ENCODE assay signal across 25 cellular contexts in genomic region chr2:145749556-145749955, GRCh38.
"Had no signal": no experiment of that assay in that cellular context is flagged by ENCODE, and none has a peak within 500 bp of the region (broad histone marks: within the 10 kb centered on the region; RNA-seq: fewer than 3 reads in every experiment).

No MANE protein-coding gene starts in this region.

- H3K36me3 Mint-ChIP-seq: activated CD4-positive, alpha-beta memory T cell treated with anti-CD3 and anti-CD28 coated beads for 36 hours; activated naive CD8-positive, alpha-beta T cell; T-cell had no signal

- DNase-seq: activated CD4-positive, alpha-beta memory T cell treated with anti-CD3 and anti-CD28 coated beads for 36 hours; activated CD4-positive, alpha-beta T cell treated with anti-CD3 and anti-CD28 coated beads, Interleukin-2, amount 10 ng/mL, durations not matched to agents 7 days and 5 days; activated CD4-positive, CD25-positive, alpha-beta regulatory T cell; activated CD8-positive, alpha-beta memory T cell treated with anti-CD3 and anti-CD28 coated beads for 24 hours; activated effector memory CD4-positive, alpha-beta T cell treated with anti-CD3 and anti-CD28 coated beads, Interleukin-2, amount 50 U/mL, for 16 hours; activated naive CD4-positive, alpha-beta T cell treated with Interleukin-2 at 50 U/mL for 16 hours; activated T-cell treated with anti-CD3 and anti-CD28 coated beads, Interleukin-2, amount 50 U/mL, for 4 hours; amygdala; brain microvascular endothelial cell; NCI-H1092; NCI-H1417; NCI-H1694; NCI-H2029; NCI-H2107; NCI-H2171 treated with DMSO at 0.1 percent for 48 hours; NCI-H226; NCI-H526; NCI-H82; SIG-M5; T-cell; T1000 had no signal

- H3K27ac Mint-ChIP-seq: activated CD4-positive, alpha-beta memory T cell treated with anti-CD3 and anti-CD28 coated beads for 36 hours; activated CD4-positive, alpha-beta T cell treated with anti-CD3 and anti-CD28 coated beads, Interleukin-2, amount 10 ng/mL, durations not matched to agents 7 days and 5 days; activated naive CD8-positive, alpha-beta T cell; T-cell had no signal

- H3K4me3 ChIP-seq: cardiac muscle cell had no signal

- H3K4me3 Mint-ChIP-seq: activated CD4-positive, alpha-beta memory T cell treated with anti-CD3 and anti-CD28 coated beads for 36 hours; activated CD4-positive, alpha-beta T cell treated with anti-CD3 and anti-CD28 coated beads, Interleukin-2, amount 10 ng/mL, durations not matched to agents 7 days and 5 days; activated naive CD8-positive, alpha-beta T cell; activated T-cell treated with anti-CD3 and anti-CD28 coated beads, Interleukin-2, amount 50 U/mL, for 4 hours; T-cell had no signal

- H3K27ac ChIP-seq: brain microvascular endothelial cell, cardiac muscle cell had no signal

- ATAC-seq: activated T-cell treated with anti-CD3 and anti-CD28 coated beads, Interleukin-2, amount 50 U/mL, for 4 hours; T-cell had no signal

- H3K36me3 ChIP-seq: brain microvascular endothelial cell, cardiac muscle cell had no signal

- H3K9me3 Mint-ChIP-seq: activated CD4-positive, alpha-beta memory T cell treated with anti-CD3 and anti-CD28 coated beads for 36 hours; activated CD4-positive, alpha-beta T cell treated with anti-CD3 and anti-CD28 coated beads, Interleukin-2, amount 10 ng/mL, durations not matched to agents 7 days and 5 days; T-cell had no signal

- H3K27me3 ChIP-seq: brain microvascular endothelial cell, cardiac muscle cell had no signal

- H3K27me3 Mint-ChIP-seq: activated CD4-positive, alpha-beta memory T cell treated with anti-CD3 and anti-CD28 coated beads for 36 hours; activated naive CD8-positive, alpha-beta T cell; T-cell had no signal

- FAIRE-seq: astrocyte, TTC549 had no signal
